Comparison of ENCODE assay signal across 15 cellular contexts in genomic region chr18:42018831-42019230, GRCh38.
DNase-seq lines count a peak whose midpoint lies in the region; ATAC-seq, FAIRE-seq and TF ChIP-seq lines count a peak whose summit lies in the region.
"Had no signal": no experiment of that assay in that cellular context is flagged by ENCODE, and none has a peak within 500 bp of the region (broad histone marks: within the 10 kb centered on the region; RNA-seq: fewer than 3 reads in every experiment).

No MANE protein-coding gene starts in this region.

- H3K4me2 ChIP-seq in GM12878 (ENCODE audit: control insufficient read depth, insufficient read depth), result no peak overlapping the region

- SMC1A ChIA-PET in GM12878 (lab: Charles Lee; ENCODE audit: uncharacterized antibody, unreplicated experiment), result interaction anchor here (0.6 to 2.3 kb wide), 3 partner anchors 9 to 83 kb away, joined by 3 to 8 read pairs (median 4); no protein-coding TSS in a partner anchor

- in situ Hi-C loops in GM12878 (cut with MboI), result no loop called here

- H3K4me3 Mint-ChIP-seq in stimulated activated naive CD8-positive, alpha-beta T cell treated with anti-CD3 and anti-CD28 coated beads, Interleukin-15, amount 100 ng/mL, for 72 hours, result no peak overlapping the region
- H3K4me3 Mint-ChIP-seq: CD14-positive monocyte; CD8-positive, alpha-beta T cell had no signal

- H4K20me1 ChIP-seq in GM12878 (ENCODE audit: control insufficient read depth, insufficient read depth), result no peaks in the 10 kb centered on the region

- H3K9ac ChIP-seq in GM12878 (ENCODE audit: control insufficient read depth, insufficient read depth, low read length), result no peak overlapping the region
- H3K9ac ChIP-seq: GM23248 had no signal

- H2AFZ ChIP-seq in GM12878 (ENCODE audit: control insufficient read depth, low read depth, low read length), result no peak overlapping the region
- H2AFZ ChIP-seq: GM23248 had no signal

- DNase-seq in DMS79 (lab: John Stamatoyannopoulos, UW) (peak; percentile 16), DMS79 treated with DMSO at 0.1 percent for 48 hours (lab: John Stamatoyannopoulos, UW) (no peak), GM12878 (ENCODE audit: low read depth, low spot score) (no peak), midbrain (lab: John Stamatoyannopoulos, UW) (no peak), amygdala (lab: John Stamatoyannopoulos, UW) (no peak)
- DNase-seq in stimulated activated naive CD8-positive, alpha-beta T cell treated with anti-CD3 and anti-CD28 coated beads, Interleukin-15, amount 100 ng/mL, for 72 hours, result no peak
- no peak for DNase-seq in stimulated activated naive CD8-positive, alpha-beta T cell treated with anti-CD3 and anti-CD28 coated beads, Interleukin-15, Interleukin-2, amounts not matched to agents 100 U/mL and 50 U/mL, for 24 hours
- DNase-seq: CD8-positive, alpha-beta T cell; GM23248 had no signal

- no peak for TF ChIP-seq EP300 in GM12878 (IDR thresholded peaks at IDR 0.05; ENCODE audit: borderline replicate concordance in 1 of 2, control insufficient read depth in 1 of 2, low read depth in 2 of 2, low read length in 2 of 2)

- no peak overlapping the region for H3K27ac Mint-ChIP-seq in stimulated activated naive CD8-positive, alpha-beta T cell treated with anti-CD3 and anti-CD28 coated beads, Interleukin-15, amount 100 ng/mL, for 72 hours
- H3K27ac Mint-ChIP-seq: CD14-positive monocyte; CD8-positive, alpha-beta T cell had no signal

- H3K27me3 ChIP-seq in GM12878 (replicated peaks in 1 of 2; ENCODE audit: control insufficient read depth in 2 of 2, insufficient read depth in 2 of 2, low read length in 1 of 2), result no peaks in the 10 kb centered on the region

- no peaks in the 10 kb centered on the region for H3K79me2 ChIP-seq in GM12878 (ENCODE audit: control insufficient read depth, insufficient read depth, low read length)

- peaks cover 6% of the 10 kb centered on the region for H3K4me1 Mint-ChIP-seq in stimulated activated naive CD8-positive, alpha-beta T cell treated with anti-CD3 and anti-CD28 coated beads, Interleukin-15, amount 100 ng/mL, for 72 hours
- H3K4me1 Mint-ChIP-seq: CD14-positive monocyte had no signal

- no peak for TF ChIP-seq POLR2A in GM12878 (IDR thresholded peaks at IDR 0.05; ENCODE audit: low read depth, low read length)

- no peak for TF ChIP-seq RAD21 in GM12878 (IDR thresholded peaks at IDR 0.05; ENCODE audit: insufficient read depth, low read depth, low read length)

- intact Hi-C loops in GM12878 (cut with micrococcal nuclease; ENCODE audit: unreplicated experiment), result no loop called here

- POLR2A ChIA-PET in GM12878 (lab: Charles Lee), result interaction anchor here (0.5 to 0.6 kb wide), 2 partner anchors 35 to 53 kb away, joined by 4 to 6 read pairs; no protein-coding TSS in a partner anchor

- H3K27ac ChIP-seq in GM12878 (ENCODE audit: control insufficient read depth, insufficient read depth), result peak overlapping the region; percentile 33; the same call in 1 of the 2 replicates
- H3K27ac ChIP-seq: 22Rv1, GM23248 had no signal

- no peak for TF ChIP-seq CTCF in GM12878 (IDR thresholded peaks at IDR 0.05 in 2 of 3, conservative IDR thresholded peaks at IDR 0.05 in 1 of 3; ENCODE audit: control insufficient read depth in 2 of 3, extremely low read depth in 1 of 3, insufficient read depth in 1 of 3, low read depth in 3 of 3, low read length in 3 of 3)

- no peaks in the 10 kb centered on the region for H3K9me3 Mint-ChIP-seq in stimulated activated naive CD8-positive, alpha-beta T cell treated with anti-CD3 and anti-CD28 coated beads, Interleukin-15, amount 100 ng/mL, for 72 hours
- H3K9me3 Mint-ChIP-seq: CD14-positive monocyte; CD8-positive, alpha-beta T cell had no signal

- no TSS peak for BruUV-seq in GM12878 (replicated peaks; lab: Mats Ljungman, UMichigan)

- 75% methylated on average over 4 of the region's 4 CpGs for WGBS in GM12878 (ENCODE audit: insufficient coverage, insufficient replicate concordance, low lambda C conversion rate, missing lambda C conversion rate)

- CTCF ChIA-PET in GM12878 (lab: Yijun Ruan, JAX), result interaction anchor here (1.1 to 4.8 kb wide), 3 partner anchors 9 to 47 kb away, joined by 3 to 47 read pairs (median 26); no protein-coding TSS in a partner anchor

- H3K27me3 Mint-ChIP-seq in stimulated activated naive CD8-positive, alpha-beta T cell treated with anti-CD3 and anti-CD28 coated beads, Interleukin-15, amount 100 ng/mL, for 72 hours, result no peaks in the 10 kb centered on the region

- H3K36me3 ChIP-seq in GM12878 (ENCODE audit: control insufficient read depth in 2 of 2, insufficient read depth in 2 of 2, low read length in 1 of 2), result peaks cover 1 to 23% of the 10 kb centered on the region in 2 experiments; a peak in 3 of 4 replicates

- no peak overlapping the region for H3K4me3 ChIP-seq in GM12878
- H3K4me3 ChIP-seq: GM23248 had no signal

- peak; percentile 42 for ATAC-seq in stimulated activated naive CD8-positive, alpha-beta T cell treated with anti-CD3 and anti-CD28 coated beads, Interleukin-15, amount 100 ng/mL, for 72 hours
- ATAC-seq in stimulated activated naive CD8-positive, alpha-beta T cell treated with anti-CD3 and anti-CD28 coated beads, Interleukin-15, Interleukin-2, amounts not matched to agents 100 U/mL and 50 U/mL, for 24 hours, result no peak
- ATAC-seq in GM12878 (peak; percentile 40), GM21786 (IDR thresholded peaks at IDR 0.05; ENCODE audit: unreplicated experiment) (no peak)
- ATAC-seq: CD8-positive, alpha-beta T cell; HCT116 had no signal

- H3K9me3 ChIP-seq in GM12878 (replicated peaks; ENCODE audit: control insufficient read depth, insufficient read depth, low read length), result no peaks in the 10 kb centered on the region

- peaks cover 10% of the 10 kb centered on the region; the same call in 1 of the 2 replicates for H3K4me1 ChIP-seq in GM12878 (ENCODE audit: control insufficient read depth, insufficient read depth, low read length)

- FAIRE-seq in GM12878 (lab: Jason Lieb, UNC), result peak; percentile 71
- FAIRE-seq: GM18507, H54 had no signal

- RAD21 ChIA-PET in GM12878 (lab: Charles Lee; ENCODE audit: unreplicated experiment), result no interaction called here

TF ChIP-seq in GM12878, 131 proteins besides CTCF, POLR2A, EP300 and RAD21:
- TF ChIP-seq FOXM1 (IDR thresholded peaks at IDR 0.05; ENCODE audit: low read depth, low read length) (no peak), SMARCA5 (IDR thresholded peaks at IDR 0.05) (no peak), ZNF274 (IDR thresholded peaks at IDR 0.05; ENCODE audit: insufficient read depth, insufficient read length) (no peak), TCF3 (IDR thresholded peaks at IDR 0.05; ENCODE audit: borderline replicate concordance, insufficient read depth, low read depth, low read length) (no peak), HSF1 (IDR thresholded peaks at IDR 0.05; ENCODE audit: low read depth, low read length) (no peak)

Comparison
In these comparisons a context has a peak if more than half of its experiments do, and no peak if none do; other contexts are left out.
1. ATAC-seq: peak in stimulated activated naive CD8-positive, alpha-beta T cell treated with anti-CD3 and anti-CD28 coated beads, Interleukin-15, amount 100 ng/mL, for 72 hours (single experiment) and GM12878 (single experiment); none in stimulated activated naive CD8-positive, alpha-beta T cell treated with anti-CD3 and anti-CD28 coated beads, Interleukin-15, Interleukin-2, amounts not matched to agents 100 U/mL and 50 U/mL, for 24 hours (single experiment) and GM21786 (single experiment).